16 cellular contexts compared by ENCODE assay signal in genomic region chr16:1745900-1746692, GRCh38. TPM values are rescaled to one million over a fixed set of nuclear protein-coding genes. Genes with fewer than 3 reads are reported as not detected.
DNase-seq lines count a peak whose midpoint lies in the region; ATAC-seq, FAIRE-seq and TF ChIP-seq lines count a peak whose summit lies in the region.
"Had no signal": no experiment of that assay in that cellular context is flagged by ENCODE, and none has a peak within 500 bp of the region (broad histone marks: within the 10 kb centered on the region; RNA-seq: fewer than 3 reads in every experiment).

No MANE protein-coding gene starts in this region.

- FAIRE-seq in urothelium cell line (lab: Jason Lieb, UNC), result peak; percentile 40

- no peaks in the 10 kb centered on the region for H3K9me2 ChIP-seq in hepatocyte (replicated peaks; ENCODE audit: insufficient read depth)

- H3K4me2 ChIP-seq in hepatocyte, result no peak overlapping the region

- H3K27ac ChIP-seq in hepatocyte, result peak overlapping the region; percentile 46
- H3K27ac ChIP-seq: right atrium auricular region, WERI-Rb-1 had no signal

- WGBS in hepatocyte (ENCODE audit: low lambda C conversion rate, missing lambda C conversion rate), result 94% methylated on average over 29 of the region's 29 CpGs

- intact Hi-C loops in head of caudate nucleus (cut with DNase I), result no loop called here

- no peak overlapping the region for H2AFZ ChIP-seq in hepatocyte

- no peak for TF ChIP-seq CTCF in hepatocyte (IDR thresholded peaks at IDR 0.05; ENCODE audit: poor library complexity)

- H3K4me1 ChIP-seq in hepatocyte (ENCODE audit: insufficient read depth), result no peaks in the 10 kb centered on the region

- no peaks in the 10 kb centered on the region for H4K20me1 ChIP-seq in hepatocyte (ENCODE audit: insufficient read depth, poor library complexity, severe bottlenecking)

- ATAC-seq in HG03159 (IDR thresholded peaks at IDR 0.05; ENCODE audit: unreplicated experiment), result no peak
- ATAC-seq: HCT116 had no signal

- no peaks in the 10 kb centered on the region for H3K79me2 ChIP-seq in hepatocyte

- no peaks in the 10 kb centered on the region for H3K9me3 ChIP-seq in hepatocyte (ENCODE audit: low read depth)
- H3K9me3 ChIP-seq: right atrium auricular region had no signal

- H3K4me3 ChIP-seq in hepatocyte, result no peak overlapping the region
- H3K4me3 ChIP-seq: right atrium auricular region had no signal

- no peaks in the 10 kb centered on the region for H3K36me3 ChIP-seq in hepatocyte (replicated peaks; ENCODE audit: insufficient read depth, low read depth)

- DNase-seq in HT1080 (ENCODE audit: low read depth), result peak; percentile 95
- peak; percentile 72 for DNase-seq in amniotic stem cell (lab: John Stamatoyannopoulos, UW)
- DNase-seq in hepatocyte (ENCODE audit: low spot score), result no peak
- DNase-seq in urothelium cell line (ENCODE audit: low spot score), result peak; percentile 95
- DNase-seq in head of caudate nucleus, result no peak
- DNase-seq in NCI-H2227 treated with DMSO at 0.1 percent for 48 hours (lab: John Stamatoyannopoulos, UW), result no peak
- DNase-seq: activated T-cell treated with anti-CD3 and anti-CD28 coated beads for 4 hours, aorta, midbrain, NCI-H2171 treated with DMSO at 0.1 percent for 48 hours, RPMI8226, substantia nigra, WERI-Rb-1 had no signal

- no peaks in the 10 kb centered on the region for H3K27me3 ChIP-seq in hepatocyte
- H3K27me3 ChIP-seq: right atrium auricular region had no signal

RNA-seq across cellular contexts. Expression of gene NME3, which starts 25.2 kb away (rescaled TPM):
- total RNA-seq in HT1080 (2014; rRNA removed; shearing (Covaris generic)), result 7.3 and 7.4 TPM in 2 replicates
- polyA plus RNA-seq in HT1080 (2015; cell fraction: cytosol; rRNA removed), result 7.9 and 11.0 TPM in 2 replicates
- 19.1 and 28.7 TPM in 2 replicates for polyA plus RNA-seq in HT1080 (2015; cell fraction: nucleus; rRNA removed)
- 34.8 and 51.7 TPM in 2 replicates for total RNA-seq in hepatocyte
- polyA plus RNA-seq in hepatocyte, result 86.6 and 104 TPM in 2 replicates

RNA-seq across cellular contexts. Expression of gene EME2, which starts 26.5 kb away (rescaled TPM):
- total RNA-seq in HT1080 (2014; rRNA removed; shearing (Covaris generic)), result 6.3 and 7.3 TPM in 2 replicates
- 2.4 and 4.1 TPM in 2 replicates for polyA plus RNA-seq in HT1080 (2015; cell fraction: cytosol; rRNA removed)
- polyA plus RNA-seq in HT1080 (2015; cell fraction: nucleus; rRNA removed), result 53.3 and 55.5 TPM in 2 replicates
- 12.0 and 17.7 TPM in 2 replicates for total RNA-seq in hepatocyte
- polyA plus RNA-seq in hepatocyte, result 20.8 and 28.2 TPM in 2 replicates

RNA-seq across cellular contexts. Expression of gene MRPS34, which starts 26.8 kb away (rescaled TPM):
- total RNA-seq in HT1080 (2014; rRNA removed; shearing (Covaris generic)), result 248 and 271 TPM in 2 replicates
- 175 and 214 TPM in 2 replicates for polyA plus RNA-seq in HT1080 (2015; cell fraction: cytosol; rRNA removed)
- polyA plus RNA-seq in HT1080 (2015; cell fraction: nucleus; rRNA removed), result 91.1 and 91.7 TPM in 2 replicates
- 115 and 116 TPM in 2 replicates for total RNA-seq in hepatocyte
- 155 TPM in 2 replicates for polyA plus RNA-seq in hepatocyte

RNA-seq across cellular contexts. Expression of gene SPSB3, which starts 36.3 kb away (rescaled TPM):
- total RNA-seq in HT1080 (2014; rRNA removed; shearing (Covaris generic)), result 28.7 and 31.2 TPM in 2 replicates
- 23.0 and 30.4 TPM in 2 replicates for polyA plus RNA-seq in HT1080 (2015; cell fraction: cytosol; rRNA removed)
- 87.5 and 113 TPM in 2 replicates for polyA plus RNA-seq in HT1080 (2015; cell fraction: nucleus; rRNA removed)
- total RNA-seq in hepatocyte, result 34.4 and 38.8 TPM in 2 replicates
- polyA plus RNA-seq in hepatocyte, result 64.6 and 76.4 TPM in 2 replicates

RNA-seq across cellular contexts. Expression of gene NUBP2, which starts 36.7 kb away (rescaled TPM):
- 123 and 137 TPM in 2 replicates for total RNA-seq in HT1080 (2014; rRNA removed; shearing (Covaris generic))
- polyA plus RNA-seq in HT1080 (2015; cell fraction: cytosol; rRNA removed), result 93.5 and 101 TPM in 2 replicates
- polyA plus RNA-seq in HT1080 (2015; cell fraction: nucleus; rRNA removed), result 74.6 and 75.6 TPM in 2 replicates
- 72.7 and 85.4 TPM in 2 replicates for total RNA-seq in hepatocyte
- 92.9 and 101 TPM in 2 replicates for polyA plus RNA-seq in hepatocyte

Comparison
In these comparisons a context has a peak if more than half of its experiments do, and no peak if none do; other contexts are left out.
1. DNase-seq: peak in HT1080 (single experiment), amniotic stem cell (single experiment) and urothelium cell line (single experiment); none in hepatocyte (single experiment), head of caudate nucleus (0 of 42) and NCI-H2227 treated with DMSO at 0.1 percent for 48 hours (single experiment).